ENCODE assay signal across 1 cellular context in genomic region chr12:25056011-25056410, GRCh38.
TF ChIP-seq lines count a peak whose summit lies in the region.

No MANE protein-coding gene starts in this region.

TF ChIP-seq in SK-N-SH, 30 proteins besides CTCF, POLR2A, EP300 and RAD21 (continued from another document):
- TF ChIP-seq, protein P1, sequence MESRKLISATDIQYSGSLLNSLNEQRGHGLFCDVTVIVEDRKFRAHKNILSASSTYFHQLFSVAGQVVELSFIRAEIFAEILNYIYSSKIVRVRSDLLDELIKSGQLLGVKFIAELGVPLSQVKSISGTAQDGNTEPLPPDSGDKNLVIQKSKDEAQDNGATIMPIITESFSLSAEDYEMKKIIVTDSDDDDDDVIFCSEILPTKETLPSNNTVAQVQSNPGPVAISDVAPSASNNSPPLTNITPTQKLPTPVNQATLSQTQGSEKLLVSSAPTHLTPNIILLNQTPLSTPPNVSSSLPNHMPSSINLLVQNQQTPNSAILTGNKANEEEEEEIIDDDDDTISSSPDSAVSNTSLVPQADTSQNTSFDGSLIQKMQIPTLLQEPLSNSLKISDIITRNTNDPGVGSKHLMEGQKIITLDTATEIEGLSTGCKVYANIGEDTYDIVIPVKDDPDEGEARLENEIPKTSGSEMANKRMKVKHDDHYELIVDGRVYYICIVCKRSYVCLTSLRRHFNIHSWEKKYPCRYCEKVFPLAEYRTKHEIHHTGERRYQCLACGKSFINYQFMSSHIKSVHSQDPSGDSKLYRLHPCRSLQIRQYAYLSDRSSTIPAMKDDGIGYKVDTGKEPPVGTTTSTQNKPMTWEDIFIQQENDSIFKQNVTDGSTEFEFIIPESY (IDR thresholded peaks at IDR 0.05; ENCODE audit: borderline replicate concordance, low read depth), result no peak
- no peak for TF ChIP-seq MXI1 (IDR thresholded peaks at IDR 0.05; ENCODE audit: low read depth, low read length)
- TF ChIP-seq, protein P2, sequence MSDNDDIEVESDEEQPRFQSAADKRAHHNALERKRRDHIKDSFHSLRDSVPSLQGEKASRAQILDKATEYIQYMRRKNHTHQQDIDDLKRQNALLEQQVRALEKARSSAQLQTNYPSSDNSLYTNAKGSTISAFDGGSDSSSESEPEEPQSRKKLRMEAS (IDR thresholded peaks at IDR 0.05; ENCODE audit: low read depth), result no peak
- no peak for TF ChIP-seq PBX3 (IDR thresholded peaks at IDR 0.05)
- TF ChIP-seq TAF1 (IDR thresholded peaks at IDR 0.05; ENCODE audit: borderline replicate concordance, low read depth, low read length), result no peak
- TF ChIP-seq IRF3 (IDR thresholded peaks at IDR 0.05; ENCODE audit: low read depth, low read length), result no peak
- TF ChIP-seq REST (IDR thresholded peaks at IDR 0.05; ENCODE audit: low read depth, low read length), result no peak
- no peak for TF ChIP-seq NRF1 (IDR thresholded peaks at IDR 0.05; ENCODE audit: low read depth, low read length)
- no peak for TF ChIP-seq ELF1 (IDR thresholded peaks at IDR 0.05)
- TF ChIP-seq NFIC (IDR thresholded peaks at IDR 0.05; ENCODE audit: borderline replicate concordance), result no peak
- TF ChIP-seq RFX5 (IDR thresholded peaks at IDR 0.05; ENCODE audit: low read length), result no peak
- no peak for TF ChIP-seq YY1 (IDR thresholded peaks at IDR 0.05; ENCODE audit: low read depth)
- TF ChIP-seq RCOR1 (IDR thresholded peaks at IDR 0.05; ENCODE audit: low read length), result no peak
- TF ChIP-seq EZH2phosphoT487 (IDR thresholded peaks at IDR 0.05; ENCODE audit: borderline replicate concordance, low read depth), result no peak
